Comparison of ENCODE assay signal across 8 cellular contexts in the genomic region with DNA sequence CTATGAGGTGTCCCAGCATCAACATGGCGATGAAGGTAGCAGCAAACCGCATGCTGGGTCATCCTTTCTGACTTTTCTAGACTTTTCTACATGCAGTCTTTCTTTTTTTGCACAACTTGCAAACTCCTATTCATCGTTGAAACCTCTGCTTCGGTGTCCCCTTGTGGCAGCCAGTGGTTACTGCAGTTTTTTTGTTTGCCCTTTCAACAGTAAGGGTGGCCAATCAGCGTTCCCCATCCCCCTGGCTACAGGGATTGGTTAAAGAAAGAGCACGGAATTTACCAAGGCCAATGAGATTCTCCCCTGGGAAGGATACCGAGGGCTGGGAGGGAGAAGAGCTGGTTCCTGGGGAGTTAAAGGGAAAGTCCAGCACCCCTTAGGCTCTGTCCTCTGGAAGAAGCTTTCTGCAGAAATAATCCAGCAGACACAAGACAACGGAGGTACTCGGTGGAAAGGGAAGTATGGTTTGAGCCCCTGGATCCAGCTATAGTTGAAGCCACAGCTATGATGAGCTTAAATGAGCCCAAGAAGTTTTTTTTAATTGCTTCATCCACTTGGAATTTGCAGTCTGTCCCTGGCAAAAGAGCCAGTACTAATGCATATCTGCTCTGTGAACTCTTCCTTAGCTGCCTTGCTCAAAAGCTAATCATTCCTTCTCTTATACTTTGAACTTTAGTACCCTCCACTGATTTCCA. TPM values are rescaled to one million over a fixed set of nuclear protein-coding genes. Genes with fewer than 3 reads are reported as not detected.
DNase-seq lines count a peak whose midpoint lies in the region; ATAC-seq, FAIRE-seq and TF ChIP-seq lines count a peak whose summit lies in the region.

No MANE protein-coding gene starts in this region.

- H3K9me3 Mint-ChIP-seq in T-helper 2 cell treated with Interferon-gamma antibody and Interleukin-4, amounts not matched to agents 5 μg/mL and 100 μg/mL, for 36 hours, result no peaks in the 10 kb centered on the region

- TF ChIP-seq CTCF in astrocyte of the spinal cord (IDR thresholded peaks at IDR 0.05; ENCODE audit: low read depth, low read length), result peak; percentile 97
- peak; percentile 98 for TF ChIP-seq CTCF in retinal pigment epithelial cell (conservative IDR thresholded peaks at IDR 0.05; ENCODE audit: low read depth, low read length)

- ATAC-seq in HG02943 (IDR thresholded peaks at IDR 0.05; ENCODE audit: low read depth, unreplicated experiment) (peak; percentile 71), GM21528 (IDR thresholded peaks at IDR 0.05; ENCODE audit: low FRiP score, unreplicated experiment) (no peak)

- peak overlapping the region; percentile 78 for H3K4me3 Mint-ChIP-seq in T-helper 2 cell treated with Interferon-gamma antibody and Interleukin-4, amounts not matched to agents 5 μg/mL and 100 μg/mL, for 36 hours

- TF ChIP-seq POLR2A in GM12892 (IDR thresholded peaks at IDR 0.05; ENCODE audit: low read depth, low read length), result no peak

- in situ Hi-C loops in astrocyte of the spinal cord (cut with HindIII; ENCODE audit: low sequenced_read_pairs), result no loop called here

- H3K4me3 ChIP-seq in astrocyte of the spinal cord (ENCODE audit: low read depth, low read length) (peak overlapping the region; percentile 36), retinal pigment epithelial cell (ENCODE audit: low read length) (peak overlapping the region; percentile 40)

- no peaks in the 10 kb centered on the region for H3K36me3 Mint-ChIP-seq in T-helper 2 cell treated with Interferon-gamma antibody and Interleukin-4, amounts not matched to agents 5 μg/mL and 100 μg/mL, for 36 hours (ENCODE audit: low read depth)

- peak; percentile 95 for FAIRE-seq in GM12892 (lab: Jason Lieb, UNC)

- DNase-seq in GM12892 (ENCODE audit: insufficient read length), result peak; percentile 90
- peak; percentile 79 for DNase-seq in NCI-H187 treated with DMSO at 0.1 percent for 48 hours (lab: John Stamatoyannopoulos, UW)
- peak; percentile 87 for DNase-seq in T-helper 2 cell treated with Interferon-gamma antibody and Interleukin-4, amounts not matched to agents 5 μg/mL and 100 μg/mL, for 36 hours (ENCODE audit: low spot score)
- peak; percentile 98 for DNase-seq in astrocyte of the spinal cord (ENCODE audit: low read depth, low spot score)
- DNase-seq in hippocampal formation (lab: John Stamatoyannopoulos, UW), result peak; percentile 89 to 98
- DNase-seq in retinal pigment epithelial cell (ENCODE audit: low read depth), result peak; percentile 92

- peaks cover 21% of the 10 kb centered on the region for H3K4me1 Mint-ChIP-seq in T-helper 2 cell treated with Interferon-gamma antibody and Interleukin-4, amounts not matched to agents 5 μg/mL and 100 μg/mL, for 36 hours (ENCODE audit: low read depth)

- H3K27me3 Mint-ChIP-seq in T-helper 2 cell treated with Interferon-gamma antibody and Interleukin-4, amounts not matched to agents 5 μg/mL and 100 μg/mL, for 36 hours (ENCODE audit: low read depth), result no peaks in the 10 kb centered on the region

- peak overlapping the region; percentile 49 for H3K27ac Mint-ChIP-seq in T-helper 2 cell treated with Interferon-gamma antibody and Interleukin-4, amounts not matched to agents 5 μg/mL and 100 μg/mL, for 36 hours

RNA-seq across cellular contexts. Expression of a gene that starts 5.6 kb away (rescaled TPM):
- polyA plus RNA-seq in GM12892 (2012; ENCODE audit: missing spikeins), result 105 TPM

RNA-seq across cellular contexts. Expression of a gene that starts 11.9 kb away (rescaled TPM):
- 16.7 TPM for polyA plus RNA-seq in GM12892 (2012; ENCODE audit: missing spikeins)

RNA-seq across cellular contexts. Expression of a gene that starts 47.1 kb away (rescaled TPM):
- polyA plus RNA-seq in GM12892 (2012; ENCODE audit: missing spikeins), result 6.8 TPM

RNA-seq across cellular contexts. Expression of a gene that starts 54.2 kb away (rescaled TPM):
- polyA plus RNA-seq in GM12892 (2012; ENCODE audit: missing spikeins), result 0.68 TPM

RNA-seq across cellular contexts. Expression of a gene that starts 57.5 kb away (rescaled TPM):
- polyA plus RNA-seq in GM12892 (2012; ENCODE audit: missing spikeins), result 1.6 TPM
